ENCODE assay signal across 2 cellular contexts in genomic region chr2:65108778-65109177, GRCh38.
A peak's percentile ranks its signal among the peaks of the same experiment; 100 is the strongest.
TF ChIP-seq lines count a peak whose summit lies in the region.

No MANE protein-coding gene starts in this region.

TF ChIP-seq in K562, 482 proteins besides CTCF, POLR2A, EP300 and RAD21:
- TF ChIP-seq ELK1 (CRISPR knock-in tag; IDR thresholded peaks at IDR 0.05): no peak
- TF ChIP-seq HDAC2 (IDR thresholded peaks at IDR 0.05): no peak
- no peak for TF ChIP-seq ZFX (CRISPR knock-in tag; IDR thresholded peaks at IDR 0.05)
- TF ChIP-seq HSF4 (CRISPR knock-in tag; IDR thresholded peaks at IDR 0.05; ENCODE audit: borderline replicate concordance): no peak
- no peak for TF ChIP-seq SRSF9 (IDR thresholded peaks at IDR 0.05; ENCODE audit: borderline replicate concordance, low read depth, low read length)
- no peak for TF ChIP-seq ZKSCAN3 (CRISPR knock-in tag; IDR thresholded peaks at IDR 0.05)
- TF ChIP-seq LCOR (CRISPR knock-in tag; IDR thresholded peaks at IDR 0.05): no peak
- TF ChIP-seq SIN3B (IDR thresholded peaks at IDR 0.05; ENCODE audit: low read depth): no peak
- TF ChIP-seq MEF2A (IDR thresholded peaks at IDR 0.05; ENCODE audit: control insufficient read depth, low read depth, low read length): no peak
- no peak for TF ChIP-seq NRF1 (conservative IDR thresholded peaks at IDR 0.05 in 1 of 2, IDR thresholded peaks at IDR 0.05 in 1 of 2)
- TF ChIP-seq ZNF740 (CRISPR knock-in tag; IDR thresholded peaks at IDR 0.05): no peak
- TF ChIP-seq ZNF740 (tag; IDR thresholded peaks at IDR 0.05): no peak
- no peak for TF ChIP-seq ATF3 (IDR thresholded peaks at IDR 0.05)
- TF ChIP-seq ATF3 (CRISPR knock-in tag; conservative IDR thresholded peaks at IDR 0.05): no peak

TF ChIP-seq in HepG2, 621 proteins besides CTCF, POLR2A, EP300 and RAD21:
- no peak for TF ChIP-seq ZBTB46 (CRISPR knock-in tag; IDR thresholded peaks at IDR 0.05; ENCODE audit: borderline replicate concordance)
- TF ChIP-seq POLR2AphosphoS2 (IDR thresholded peaks at IDR 0.05; ENCODE audit: low read depth, low read length): peak; percentile 53; the same call in 1 of the 2 replicates
TF ChIP-seq in HepG2: peak in this region for 1.
